In the genomic region with DNA sequence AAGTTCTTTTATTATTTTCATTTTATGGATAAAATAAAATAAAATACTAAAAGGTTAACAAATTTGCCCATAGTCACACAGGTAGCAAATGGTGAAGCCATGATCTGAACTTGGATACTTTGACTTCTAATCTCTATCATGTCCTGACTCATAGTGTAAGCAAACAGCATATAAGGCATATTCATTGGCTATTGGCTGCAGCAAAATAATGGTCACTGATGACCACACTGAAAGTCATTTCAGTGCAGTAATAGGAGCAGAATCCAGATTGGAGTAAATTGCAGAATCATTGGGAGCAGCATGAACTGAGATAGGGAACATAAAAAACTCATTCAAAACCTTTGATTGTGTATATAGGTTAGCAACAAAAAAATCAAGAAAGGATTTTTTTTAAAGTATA, we compare ENCODE assay signal across 24 cellular contexts.
DNase-seq lines count a peak whose midpoint lies in the region; ATAC-seq and TF ChIP-seq lines count a peak whose summit lies in the region.
"Had no signal": no experiment of that assay in that cellular context is flagged by ENCODE, and none has a peak within 500 bp of the region (broad histone marks: within the 10 kb centered on the region; RNA-seq: fewer than 3 reads in every experiment).

No MANE protein-coding gene starts in this region.

- peaks cover 4% of the 10 kb centered on the region for H3K36me3 Mint-ChIP-seq in CD4-positive, CD25-positive, alpha-beta regulatory T cell
- H3K36me3 Mint-ChIP-seq in mesothelial cell of epicardium: peaks cover 5% of the 10 kb centered on the region
- H3K36me3 Mint-ChIP-seq in CD14-positive monocyte: no peaks in the 10 kb centered on the region
- H3K36me3 Mint-ChIP-seq: CD8-positive, alpha-beta T cell had no signal

- no peaks in the 10 kb centered on the region for H3K27me3 ChIP-seq in CD4-positive, CD25-positive, alpha-beta regulatory T cell (ENCODE audit: control insufficient read depth, insufficient read depth, low read length)
- H3K27me3 ChIP-seq in GM23248 (replicated peaks; ENCODE audit: insufficient read depth): no peaks in the 10 kb centered on the region
- H3K27me3 ChIP-seq: MG63, vagina had no signal

- in situ Hi-C loops in GM23248 (cut with MboI): no loop called here

- peaks cover 2 to 18% (median 13%) of the 10 kb centered on the region in 4 donors for H3K4me1 Mint-ChIP-seq in CD4-positive, CD25-positive, alpha-beta regulatory T cell
- H3K4me1 Mint-ChIP-seq in mesothelial cell of epicardium (no peaks in the 10 kb centered on the region), CD14-positive monocyte (no peaks in the 10 kb centered on the region)
- H3K4me1 Mint-ChIP-seq: stimulated activated memory B cell treated with anti-CD40 and anti-IgM and Interleukin-4, amounts not matched to agents 10 μg/mL and 1 μg/mL and 100 μg/mL, for 72 hours had no signal

- ATAC-seq in CD4-positive, CD25-positive, alpha-beta regulatory T cell (ENCODE audit: low read depth in 2 of 2): no peak
- ATAC-seq: left ventricle myocardium superior; psoas muscle; stimulated activated memory B cell treated with anti-CD40 and anti-IgM and Interleukin-4, amounts not matched to agents 10 μg/mL and 1 μg/mL and 100 μg/mL, for 72 hours had no signal

- no peaks in the 10 kb centered on the region; the same call in 1 of the 2 replicates for H3K9me2 ChIP-seq in GM23248 (ENCODE audit: insufficient read depth)

- no peak overlapping the region for H3K4me2 ChIP-seq in GM23248 (ENCODE audit: unreplicated experiment)

- H3K9ac ChIP-seq in GM23248: no peak overlapping the region

- no peak overlapping the region for H2AFZ ChIP-seq in GM23248

- TF ChIP-seq CTCF in fibroblast of mammary gland (conservative IDR thresholded peaks at IDR 0.05; ENCODE audit: control insufficient read depth, insufficient read depth, low read depth, low read length) (no peak), mesothelial cell of epicardium (IDR thresholded peaks at IDR 0.05; ENCODE audit: unreplicated experiment) (no peak), coronary artery (IDR thresholded peaks at IDR 0.05) (no peak), CD14-positive monocyte (IDR thresholded peaks at IDR 0.05) (no peak)

- peak overlapping the region in 1 of 4 donors; percentile 19 for H3K4me3 Mint-ChIP-seq in CD4-positive, CD25-positive, alpha-beta regulatory T cell
- H3K4me3 Mint-ChIP-seq in mesothelial cell of epicardium (no peak overlapping the region), CD14-positive monocyte (no peak overlapping the region)
- H3K4me3 Mint-ChIP-seq: activated CD4-positive, alpha-beta T cell treated with anti-CD3 and anti-CD28 coated beads, Interleukin-2, amount 10 ng/mL, durations not matched to agents 7 days and 5 days; HFFc6; stimulated activated memory B cell treated with anti-CD40 and anti-IgM and Interleukin-4, amounts not matched to agents 10 μg/mL and 1 μg/mL and 100 μg/mL, for 72 hours had no signal

- no peak for DNase-seq in CD4-positive, CD25-positive, alpha-beta regulatory T cell
- DNase-seq in GM23248 (peak; percentile 35), RKO (ENCODE audit: low spot score) (peak; percentile 46), fibroblast of mammary gland (ENCODE audit: low read depth) (peak; percentile 18), mesothelial cell of epicardium (ENCODE audit: low spot score in 2 of 2, unreplicated experiment in 2 of 2) (no peak), mesenteric fat pad (ENCODE audit: low spot score) (no peak), coronary artery (ENCODE audit: low spot score) (no peak), CD14-positive monocyte (ENCODE audit: low spot score) (no peak)
- DNase-seq: activated CD8-positive, alpha-beta memory T cell treated with anti-CD3 and anti-CD28 coated beads, Interleukin-2, amount 50 U/mL, for 48 hours; effector memory CD4-positive, alpha-beta T cell; HFFc6; left ventricle myocardium superior; MG63; mucosa of descending colon; NCI-H1417 treated with DMSO at 0.1 percent for 48 hours; NCI-H526; psoas muscle; SHP77 had no signal

- no peak overlapping the region for H3K27ac ChIP-seq in CD4-positive, CD25-positive, alpha-beta regulatory T cell (ENCODE audit: insufficient read depth, low read length, poor library complexity, severe bottlenecking)
- H3K27ac ChIP-seq in GM23248: no peak overlapping the region
- H3K27ac ChIP-seq in coronary artery: no peak overlapping the region
- H3K27ac ChIP-seq: HL-60, psoas muscle, vagina had no signal

- H4K20me1 ChIP-seq in GM23248 (ENCODE audit: insufficient read depth): no peaks in the 10 kb centered on the region

- H3F3A ChIP-seq in GM23248 (ENCODE audit: insufficient read depth): 0 out of 2 replicates have a peak, but pooled peaks cover 3% of the 10 kb centered on the region

- H3K4me1 ChIP-seq in CD4-positive, CD25-positive, alpha-beta regulatory T cell (ENCODE audit: control insufficient read depth, insufficient read depth, low read length, poor library complexity, severe bottlenecking): peaks cover 4% of the 10 kb centered on the region
- peaks cover 3% of the 10 kb centered on the region; the same call in 1 of the 2 replicates for H3K4me1 ChIP-seq in GM23248 (ENCODE audit: insufficient read depth)
- H3K4me1 ChIP-seq: psoas muscle, vagina had no signal

- H3K27ac Mint-ChIP-seq in CD4-positive, CD25-positive, alpha-beta regulatory T cell: no peak overlapping the region
- no peak overlapping the region for H3K27ac Mint-ChIP-seq in mesothelial cell of epicardium
- no peak overlapping the region for H3K27ac Mint-ChIP-seq in CD14-positive monocyte
- H3K27ac Mint-ChIP-seq: activated CD4-positive, alpha-beta T cell treated with anti-CD3 and anti-CD28 coated beads, Interleukin-2, amount 10 ng/mL, durations not matched to agents 7 days and 5 days; HFFc6; IgD-negative memory B cell; stimulated activated memory B cell treated with anti-CD40 and anti-IgM and Interleukin-4, amounts not matched to agents 10 μg/mL and 1 μg/mL and 100 μg/mL, for 72 hours had no signal

- H3K79me2 ChIP-seq in GM23248 (ENCODE audit: insufficient read depth): no peaks in the 10 kb centered on the region

- H3K9me3 Mint-ChIP-seq in CD4-positive, CD25-positive, alpha-beta regulatory T cell: peaks cover 0 to 11% (median 4%) of the 10 kb centered on the region in 7 donors
- H3K9me3 Mint-ChIP-seq in mesothelial cell of epicardium (peaks cover 9% of the 10 kb centered on the region), CD14-positive monocyte (peaks cover 4 to 17% (median 8%) of the 10 kb centered on the region in 7 donors)

- no peaks in the 10 kb centered on the region for H3K36me3 ChIP-seq in CD4-positive, CD25-positive, alpha-beta regulatory T cell (ENCODE audit: control insufficient read depth, insufficient read depth, low read length)
- no peaks in the 10 kb centered on the region for H3K36me3 ChIP-seq in GM23248 (ENCODE audit: low read depth)
- H3K36me3 ChIP-seq: MG63, vagina had no signal

- no peaks in the 10 kb centered on the region for H3K27me3 Mint-ChIP-seq in CD4-positive, CD25-positive, alpha-beta regulatory T cell
- H3K27me3 Mint-ChIP-seq in mesothelial cell of epicardium (ENCODE audit: low read depth): no peaks in the 10 kb centered on the region
- H3K27me3 Mint-ChIP-seq in CD14-positive monocyte (ENCODE audit: low read depth in 3 of 3): no peaks in the 10 kb centered on the region
- H3K27me3 Mint-ChIP-seq: activated CD4-positive, alpha-beta T cell treated with anti-CD3 and anti-CD28 coated beads, Interleukin-2, amount 10 ng/mL, durations not matched to agents 7 days and 5 days; stimulated activated memory B cell treated with anti-CD40 and anti-IgM and Interleukin-4, amounts not matched to agents 10 μg/mL and 1 μg/mL and 100 μg/mL, for 72 hours had no signal

- peak overlapping the region; percentile 31 for H3K4me3 ChIP-seq in CD4-positive, CD25-positive, alpha-beta regulatory T cell (ENCODE audit: low read depth, low read length)
- H3K4me3 ChIP-seq in GM23248: no peak overlapping the region
- no peak overlapping the region for H3K4me3 ChIP-seq in fibroblast of mammary gland (ENCODE audit: control insufficient read depth, low read depth, low read length)
- H3K4me3 ChIP-seq in coronary artery: no peak overlapping the region
- H3K4me3 ChIP-seq: MG63, mucosa of descending colon, psoas muscle, vagina had no signal

- intact Hi-C loops in CD14-positive monocyte (cut with micrococcal nuclease): no loop called here

- no peaks in the 10 kb centered on the region for H3K9me3 ChIP-seq in CD4-positive, CD25-positive, alpha-beta regulatory T cell (ENCODE audit: control insufficient read depth in 2 of 2, low read length in 2 of 2)
- H3K9me3 ChIP-seq in GM23248 (ENCODE audit: low read depth): no peaks in the 10 kb centered on the region
- H3K9me3 ChIP-seq: MG63, mucosa of descending colon, psoas muscle, vagina had no signal

Comparison
In these comparisons a context has a peak if more than half of its experiments do, and no peak if none do; other contexts are left out.
1. DNase-seq: peak in GM23248 (single experiment), RKO (single experiment) and fibroblast of mammary gland (single experiment); none in CD4-positive, CD25-positive, alpha-beta regulatory T cell (0 of 3), mesothelial cell of epicardium (0 of 2), mesenteric fat pad (single experiment), coronary artery (single experiment) and CD14-positive monocyte (single experiment).